ENCODE assay signal across 9 cellular contexts in genomic region chr2:222993920-222994650, GRCh38. TPM values are rescaled to one million over a fixed set of nuclear protein-coding genes. Genes with fewer than 3 reads are reported as not detected.
A peak's percentile ranks its signal among the peaks of the same experiment; 100 is the strongest.
DNase-seq lines count a peak whose midpoint lies in the region; ATAC-seq, FAIRE-seq and TF ChIP-seq lines count a peak whose summit lies in the region.
"Had no signal": no experiment of that assay in that cellular context is flagged by ENCODE, and none has a peak within 500 bp of the region (broad histone marks: within the 10 kb centered on the region; RNA-seq: fewer than 3 reads in every experiment).

No MANE protein-coding gene starts in this region.

- H3K36me3 ChIP-seq in SK-N-SH (replicated peaks in 1 of 2; ENCODE audit: control insufficient read depth in 1 of 2, insufficient read depth in 2 of 2, low read length in 1 of 2) (peaks cover 0 to 5% of the 10 kb centered on the region in 2 experiments), ovary (no peaks in the 10 kb centered on the region)

- TF ChIP-seq CTCF in SK-N-SH (IDR thresholded peaks at IDR 0.05) (no peak), ovary (IDR thresholded peaks at IDR 0.05) (no peak), RWPE1 (conservative IDR thresholded peaks at IDR 0.05; ENCODE audit: low read depth) (no peak), GM20000 (IDR thresholded peaks at IDR 0.05; ENCODE audit: extremely low read depth, missing control alignments) (no peak)

- TF ChIP-seq RAD21 in SK-N-SH (IDR thresholded peaks at IDR 0.05; ENCODE audit: low read length), result peak; percentile 32; the same call in 1 of the 2 replicates

- FAIRE-seq in frontal cortex (lab: Jason Lieb, UNC), result peak; percentile 68
- FAIRE-seq: G401.6 had no signal

- TF ChIP-seq EP300 in SK-N-SH (IDR thresholded peaks at IDR 0.05; ENCODE audit: borderline replicate concordance in 1 of 2, low read depth in 1 of 2, low read length in 1 of 2) (peak; percentile 57 to 81), ovary (IDR thresholded peaks at IDR 0.05) (no peak)

- H3K79me2 ChIP-seq in SK-N-SH (ENCODE audit: insufficient read depth), result no peaks in the 10 kb centered on the region

- no peaks in the 10 kb centered on the region for H4K20me1 ChIP-seq in SK-N-SH (ENCODE audit: insufficient read depth)

- peak; percentile 88 for DNase-seq in AG20443 (ENCODE audit: low spot score)
- DNase-seq in SK-N-SH, result peak; percentile 47
- DNase-seq in frontal cortex (ENCODE audit: low spot score in 2 of 2), result peak in 1 of 2 donors; percentile 35
- DNase-seq in ovary, result peak; percentile 78 to 89 (median 81)
- no peak for DNase-seq in RWPE1 (ENCODE audit: low spot score)
- DNase-seq in GM20000 (ENCODE audit: low spot score), result no peak
- no peak for DNase-seq in DMS79 treated with DMSO at 0.1 percent for 48 hours (lab: John Stamatoyannopoulos, UW)

- POLR2A ChIA-PET in SK-N-SH (lab: Yijun Ruan, JAX) (interaction anchor here (2.6 kb wide), 1 partner anchor 11 kb away, joined by 9 read pairs; no protein-coding TSS in a partner anchor), RWPE1 (lab: Yijun Ruan, JAX; ENCODE audit: low non-redundant PET) (no interaction called here)

- TF ChIP-seq POLR2A in ovary (IDR thresholded peaks at IDR 0.05), result no peak

- peaks cover 19% of the 10 kb centered on the region for H3F3A ChIP-seq in SK-N-SH (replicated peaks; ENCODE audit: insufficient read depth)

- H3K4me1 ChIP-seq in SK-N-SH (ENCODE audit: control insufficient read depth in 1 of 2, insufficient read depth in 2 of 2, low read depth in 1 of 2, low read length in 1 of 2) (peaks cover 22% of the 10 kb centered on the region in 2 experiments), ovary (ENCODE audit: insufficient read depth) (peaks cover 3% of the 10 kb centered on the region)

- H3K4me3 ChIP-seq in SK-N-SH (ENCODE audit: low read depth in 2 of 2, low read length in 1 of 2) (peak overlapping the region; percentile 6 to 14; a peak in 2 of 4 replicates), ovary (no peak overlapping the region)

- no peak for ATAC-seq in HG03354 (IDR thresholded peaks at IDR 0.05; ENCODE audit: poor library complexity, severe bottlenecking, unreplicated experiment)

- H3K9ac ChIP-seq in SK-N-SH, result peak overlapping the region; percentile 51; the same call in 1 of the 2 replicates

- peak overlapping the region; percentile 67; the same call in 1 of the 2 replicates for H3K4me2 ChIP-seq in SK-N-SH

- H3K9me3 ChIP-seq in SK-N-SH, result peaks cover 9% of the 10 kb centered on the region; the same call in 1 of the 2 replicates
- H3K9me3 ChIP-seq in ovary, result no peaks in the 10 kb centered on the region

- CTCF ChIA-PET in SK-N-SH (lab: Yijun Ruan, JAX), result interaction anchor here (1.3 to 3.7 kb wide), 5 partner anchors 12 to 804 kb away, joined by 3 to 20 read pairs (median 4); partner anchors contain the start of gene SCG2
- CTCF ChIA-PET in RWPE1 (lab: Yijun Ruan, JAX), result interaction anchor here (0.6 to 2.8 kb wide), 2 partner anchors 22 to 576 kb away, joined by 3 to 16 read pairs; no protein-coding TSS in a partner anchor

- H2AFZ ChIP-seq in SK-N-SH (ENCODE audit: low read depth), result peak overlapping the region; percentile 82

- 29% methylated on average over 8 of the region's 8 CpGs for WGBS in SK-N-SH (ENCODE audit: low lambda C conversion rate)
- 15 to 26% (median 24%) methylated on average over 8 of the region's 8 CpGs for WGBS in ovary, 3 donors

- H3K27me3 ChIP-seq in SK-N-SH (ENCODE audit: insufficient read depth) (no peaks in the 10 kb centered on the region), ovary (no peaks in the 10 kb centered on the region)

- intact Hi-C loops in ovary (cut with DNase I), result no loop called here

- no peaks in the 10 kb centered on the region for H3K9me2 ChIP-seq in SK-N-SH

- peak overlapping the region; percentile 98 to 99 for H3K27ac ChIP-seq in SK-N-SH (ENCODE audit: low read depth in 2 of 2, low read length in 1 of 2)
- peak overlapping the region; percentile 23 to 76 for H3K27ac ChIP-seq in ovary
- H3K27ac ChIP-seq in RWPE1, result no peak overlapping the region

TF ChIP-seq in SK-N-SH, 30 proteins besides CTCF, POLR2A, EP300 and RAD21 (continues in another document):
- TF ChIP-seq FOSL2 (IDR thresholded peaks at IDR 0.05; ENCODE audit: borderline replicate concordance, low read depth) (peak; percentile 53; the same call in 1 of the 2 replicates), USF2 (IDR thresholded peaks at IDR 0.05; ENCODE audit: borderline replicate concordance, low read depth, low read length) (0 out of 2 replicates have a peak, but pooled peaks have one; percentile 11), CHD2 (IDR thresholded peaks at IDR 0.05; ENCODE audit: low read length, partially characterized antibody) (peak; percentile 15), ELF1 (IDR thresholded peaks at IDR 0.05) (no peak), GATA2 (CRISPR knock-in tag; IDR thresholded peaks at IDR 0.05) (peak; percentile 72), FOXM1 (IDR thresholded peaks at IDR 0.05; ENCODE audit: low read depth) (peak; percentile 70; the same call in 1 of the 2 replicates), TCF12 (IDR thresholded peaks at IDR 0.05) (peak; percentile 98), IRF3 (IDR thresholded peaks at IDR 0.05; ENCODE audit: low read depth, low read length) (no peak), USF1 (IDR thresholded peaks at IDR 0.05; ENCODE audit: borderline replicate concordance, low read depth) (no peak; the same call in 1 of the 2 replicates), SMC3 (IDR thresholded peaks at IDR 0.05; ENCODE audit: low read depth, low read length) (no peak; the same call in 1 of the 2 replicates), POLR2AphosphoS5 (IDR thresholded peaks at IDR 0.05; ENCODE audit: low read depth, low read length) (peak; percentile 90), RCOR1 (IDR thresholded peaks at IDR 0.05; ENCODE audit: low read length) (peak; percentile 50; the same call in 1 of the 2 replicates), RXRA (IDR thresholded peaks at IDR 0.05; ENCODE audit: borderline replicate concordance, low read depth) (peak; percentile 6; the same call in 1 of the 2 replicates), TAF1 (IDR thresholded peaks at IDR 0.05; ENCODE audit: borderline replicate concordance, low read depth, low read length) (no peak), TEAD4 (IDR thresholded peaks at IDR 0.05; ENCODE audit: borderline replicate concordance, insufficient read depth) (peak; percentile 65; the same call in 1 of the 2 replicates), ZBTB33 (IDR thresholded peaks at IDR 0.05; ENCODE audit: borderline replicate concordance, low read depth) (no peak), YY1 (IDR thresholded peaks at IDR 0.05; ENCODE audit: low read depth) (peak; percentile 61; the same call in 1 of the 2 replicates), PBX3 (IDR thresholded peaks at IDR 0.05) (peak; percentile 82)

RNA-seq across cellular contexts. Expression of gene KCNE4, which starts 57.9 kb away (rescaled TPM):
- 0.19 and 0.20 TPM in 2 replicates for polyA plus RNA-seq in SK-N-SH (2012; rRNA removed)
- 0.24 and 0.27 TPM in 2 replicates for polyA plus RNA-seq in SK-N-SH (2012; cell fraction: cytosol; rRNA removed)
- polyA plus RNA-seq in SK-N-SH (2012; cell fraction: nucleus; rRNA removed), result 0.18 and 0.29 TPM in 2 replicates
- total RNA-seq in frontal cortex, result 2.4 TPM
- 10 to 100 TPM in 2 of 7 donors, 1 to 10 TPM in 5; 3.0 to 13.4 (median 8.0) TPM for total RNA-seq in ovary
- 10 to 100 TPM in 1 of 2 donors, 1 to 10 TPM in 1; 7.5 to 11.3 TPM for polyA plus RNA-seq in ovary

Comparison
In these comparisons a context has a peak if more than half of its experiments do, and no peak if none do; other contexts are left out.
1. DNase-seq: peak in AG20443 (single experiment), SK-N-SH (single experiment) and ovary (5 of 5); none in RWPE1 (single experiment), GM20000 (single experiment) and DMS79 treated with DMSO at 0.1 percent for 48 hours (single experiment).